In genomic region chr4:2592572-2592971, GRCh38 we compare ENCODE assay signal across 15 cellular contexts. TPM values are rescaled to one million over a fixed set of nuclear protein-coding genes. Genes with fewer than 3 reads are reported as not detected.
A peak's percentile ranks its signal among the peaks of the same experiment; 100 is the strongest.
DNase-seq lines count a peak whose midpoint lies in the region; ATAC-seq and TF ChIP-seq lines count a peak whose summit lies in the region.
"Had no signal": no experiment of that assay in that cellular context is flagged by ENCODE, and none has a peak within 500 bp of the region (broad histone marks: within the 10 kb centered on the region; RNA-seq: fewer than 3 reads in every experiment).

No MANE protein-coding gene starts in this region.

- POLR2A ChIA-PET in CD8-positive, alpha-beta memory T cell (lab: Charles Lee), result no interaction called here

- H3K4me1 ChIP-seq in CD8-positive, alpha-beta memory T cell (ENCODE audit: insufficient read depth, low read length), result peaks cover 39% of the 10 kb centered on the region
- H3K4me1 ChIP-seq in HUES64 (ENCODE audit: insufficient read depth, low read length), result peaks cover 49% of the 10 kb centered on the region
- H3K4me1 ChIP-seq in thyroid gland, result peaks cover 20 to 35% of the 10 kb centered on the region in 2 donors

- CTCF ChIA-PET in CD8-positive, alpha-beta memory T cell (lab: Charles Lee), result no interaction called here

- TF ChIP-seq CTCF in dorsolateral prefrontal cortex (IDR thresholded peaks at IDR 0.05 in 54 of 56, conservative IDR thresholded peaks at IDR 0.05 in 2 of 56; ENCODE audit: low read depth in 1 of 56, partially characterized antibody in 56 of 56), result no peak
- no peak for TF ChIP-seq CTCF in nephron progenitor cell (IDR thresholded peaks at IDR 0.05)
- TF ChIP-seq CTCF in thyroid gland (IDR thresholded peaks at IDR 0.05), result no peak

- 76% methylated on average over 6 of the region's 6 CpGs for WGBS in HUES64
- 60 to 75% methylated on average over 5 to 6 of the region's 6 CpGs for WGBS in thyroid gland, 2 donors

- no peaks in the 10 kb centered on the region for H3K9me3 ChIP-seq in CD8-positive, alpha-beta memory T cell (ENCODE audit: low read length)
- H3K9me3 ChIP-seq in HUES64 (ENCODE audit: insufficient read depth, low read depth, low read length), result no peaks in the 10 kb centered on the region
- H3K9me3 ChIP-seq in thyroid gland, result no peaks in the 10 kb centered on the region
- H3K9me3 ChIP-seq: breast epithelium, tibial artery had no signal

- H3K9ac ChIP-seq in HUES64 (ENCODE audit: low read depth, low read length), result no peak overlapping the region
- H3K9ac ChIP-seq: KMS-11 had no signal

- peak overlapping the region; percentile 14 to 92 (median 74) for H3K27ac Mint-ChIP-seq in CD8-positive, alpha-beta memory T cell
- H3K27ac Mint-ChIP-seq in nephron progenitor cell, result peak overlapping the region; percentile 91

- intact Hi-C loops in dorsolateral prefrontal cortex (cut with DNase I) (no loop called here), thyroid gland (cut with DNase I) (no loop called here)

- peaks cover 0 to 20% (median 4%) of the 10 kb centered on the region in 3 donors for H3K36me3 Mint-ChIP-seq in CD8-positive, alpha-beta memory T cell
- H3K36me3 Mint-ChIP-seq in nephron progenitor cell (ENCODE audit: low read depth), result no peaks in the 10 kb centered on the region

- no peaks in the 10 kb centered on the region for H3K36me3 ChIP-seq in CD8-positive, alpha-beta memory T cell (ENCODE audit: insufficient read depth, low read length)
- no peaks in the 10 kb centered on the region; the same call in 1 of the 2 replicates for H3K36me3 ChIP-seq in HUES64 (ENCODE audit: insufficient read depth, low read length)
- H3K36me3 ChIP-seq in thyroid gland, result no peaks in the 10 kb centered on the region
- H3K36me3 ChIP-seq: breast epithelium had no signal

- ATAC-seq in HG03457 (IDR thresholded peaks at IDR 0.05; ENCODE audit: unreplicated experiment), result no peak
- ATAC-seq in HG03442 (IDR thresholded peaks at IDR 0.05; ENCODE audit: unreplicated experiment), result no peak

- H3K4me1 Mint-ChIP-seq in CD8-positive, alpha-beta memory T cell, result peaks cover 69 to 86% (median 82%) of the 10 kb centered on the region in 3 donors
- H3K4me1 Mint-ChIP-seq in nephron progenitor cell, result peaks cover 72% of the 10 kb centered on the region

- H3K27me3 ChIP-seq in CD8-positive, alpha-beta memory T cell (ENCODE audit: insufficient read depth, low read length, poor library complexity, severe bottlenecking), result no peaks in the 10 kb centered on the region
- H3K27me3 ChIP-seq in HUES64 (ENCODE audit: insufficient read depth, low read length) (no peaks in the 10 kb centered on the region), dorsolateral prefrontal cortex (no peaks in the 10 kb centered on the region), thyroid gland (no peaks in the 10 kb centered on the region)
- H3K27me3 ChIP-seq: breast epithelium, tibial artery had no signal

- DNase-seq in CD8-positive, alpha-beta memory T cell, result no peak
- DNase-seq in dorsolateral prefrontal cortex (no peak), nephron progenitor cell (no peak), thyroid gland (no peak), mesenteric fat pad (ENCODE audit: low spot score) (no peak)
- DNase-seq: activated T-cell treated with anti-CD3 and anti-CD28 coated beads, Interleukin-2, amount 50 U/mL, for 48 hours; hippocampal formation; OCI-M1; tibial artery had no signal

- no peaks in the 10 kb centered on the region for H3K9me3 Mint-ChIP-seq in CD8-positive, alpha-beta memory T cell
- no peaks in the 10 kb centered on the region for H3K9me3 Mint-ChIP-seq in nephron progenitor cell

- TF ChIP-seq POLR2A in thyroid gland (IDR thresholded peaks at IDR 0.05), result no peak

- H3K27ac ChIP-seq in CD8-positive, alpha-beta memory T cell (ENCODE audit: low read depth, low read length), result no peak overlapping the region
- peak overlapping the region; percentile 50; the same call in 1 of the 2 replicates for H3K27ac ChIP-seq in HUES64 (ENCODE audit: low read depth, low read length)
- peak overlapping the region in 30 of 59 donors; percentile 6 to 63 (median 33) for H3K27ac ChIP-seq in dorsolateral prefrontal cortex
- H3K27ac ChIP-seq in thyroid gland, result no peak overlapping the region
- H3K27ac ChIP-seq: KMS-11, tibial artery had no signal

- H3K4me3 Mint-ChIP-seq in CD8-positive, alpha-beta memory T cell, result no peak overlapping the region
- no peak overlapping the region for H3K4me3 Mint-ChIP-seq in nephron progenitor cell

- peaks cover 0 to 1% of the 10 kb centered on the region in 2 donors for H3K27me3 Mint-ChIP-seq in CD8-positive, alpha-beta memory T cell
- H3K27me3 Mint-ChIP-seq in nephron progenitor cell (ENCODE audit: low read depth, poor library complexity), result peaks cover 4% of the 10 kb centered on the region

- no peak overlapping the region for H3K4me3 ChIP-seq in CD8-positive, alpha-beta memory T cell (ENCODE audit: low read length)
- H3K4me3 ChIP-seq in HUES64 (ENCODE audit: low read length) (no peak overlapping the region), dorsolateral prefrontal cortex (no peak overlapping the region), thyroid gland (replicated peaks in 1 of 3) (no peak overlapping the region)
- H3K4me3 ChIP-seq: breast epithelium, smooth muscle cell, tibial artery had no signal

RNA-seq across cellular contexts. Expression of gene FAM193A, which starts 56.1 kb away (rescaled TPM):
- total RNA-seq in CD8-positive, alpha-beta memory T cell, result 10 to 100 TPM; 25.8 to 26.9 TPM
- polyA plus RNA-seq in CD8-positive, alpha-beta memory T cell, result 4.9 TPM
- polyA plus RNA-seq in HUES64 (2013, experiment 1 of 2), result 18.1 TPM
- 18.1 TPM for polyA plus RNA-seq in HUES64 (2013, experiment 2 of 2)
- total RNA-seq in dorsolateral prefrontal cortex (10 to 100 TPM; 30.7 to 56.7 (median 40.1) TPM), thyroid gland (10 to 100 TPM; 22.4 to 36.7 (median 30.3) TPM), mesenteric fat pad (25.3 TPM)

Comparison
In these comparisons a context has a peak if more than half of its experiments do, and no peak if none do; other contexts are left out.
1. H3K27ac ChIP-seq: peak in HUES64 (single experiment) and dorsolateral prefrontal cortex (30 of 59); none in CD8-positive, alpha-beta memory T cell (single experiment) and thyroid gland (0 of 3).